Comparison of ENCODE assay signal across 18 cellular contexts in genomic region chr3:133213942-133214341, GRCh38.
A peak's percentile ranks its signal among the peaks of the same experiment; 100 is the strongest.
DNase-seq lines count a peak whose midpoint lies in the region; ATAC-seq and TF ChIP-seq lines count a peak whose summit lies in the region.
"Had no signal": no experiment of that assay in that cellular context is flagged by ENCODE, and none has a peak within 500 bp of the region (broad histone marks: within the 10 kb centered on the region; RNA-seq: fewer than 3 reads in every experiment).

No MANE protein-coding gene starts in this region.

- H3K4me3 ChIP-seq in heart left ventricle (no peak overlapping the region), right atrium auricular region (no peak overlapping the region), left ventricle myocardium inferior (no peak overlapping the region), thyroid gland (replicated peaks in 1 of 3) (no peak overlapping the region), psoas muscle (no peak overlapping the region)
- H3K4me3 ChIP-seq: GM12878 had no signal

- peaks cover 0 to 24% (median 9%) of the 10 kb centered on the region in 12 donors for H3K9me3 ChIP-seq in heart left ventricle
- peaks cover 0 to 20% of the 10 kb centered on the region in 2 donors for H3K9me3 ChIP-seq in right atrium auricular region
- H3K9me3 ChIP-seq in left ventricle myocardium inferior (replicated peaks) = peaks cover 28% of the 10 kb centered on the region
- H3K9me3 ChIP-seq in thyroid gland = no peaks in the 10 kb centered on the region
- H3K9me3 ChIP-seq in psoas muscle = peaks cover 3% of the 10 kb centered on the region

- intact Hi-C loops in heart left ventricle (cut with DNase I) = no loop called here
- intact Hi-C loops in left ventricle myocardium inferior (cut with micrococcal nuclease) = no loop called here
- intact Hi-C loops in thyroid gland (cut with DNase I) = no loop called here
- intact Hi-C loops in psoas muscle (cut with DNase I) = no loop called here

- H3K27me3 ChIP-seq in heart left ventricle = no peaks in the 10 kb centered on the region
- H3K27me3 ChIP-seq in right atrium auricular region = no peaks in the 10 kb centered on the region
- no peaks in the 10 kb centered on the region for H3K27me3 ChIP-seq in left ventricle myocardium inferior (ENCODE audit: low read depth)
- H3K27me3 ChIP-seq in thyroid gland = no peaks in the 10 kb centered on the region
- no peaks in the 10 kb centered on the region for H3K27me3 ChIP-seq in psoas muscle (ENCODE audit: insufficient read depth in 3 of 3, low read length in 2 of 3)

- H3K27ac ChIP-seq in heart left ventricle (no peak overlapping the region), right atrium auricular region (no peak overlapping the region), left ventricle myocardium inferior (replicated peaks) (no peak overlapping the region), thyroid gland (no peak overlapping the region), psoas muscle (no peak overlapping the region)
- H3K27ac ChIP-seq: 22Rv1 had no signal

- TF ChIP-seq POLR2A in heart left ventricle (IDR thresholded peaks at IDR 0.05) (no peak), thyroid gland (IDR thresholded peaks at IDR 0.05) (no peak)

- no peak for TF ChIP-seq CTCF in heart left ventricle (IDR thresholded peaks at IDR 0.05)
- no peak for TF ChIP-seq CTCF in right atrium auricular region (IDR thresholded peaks at IDR 0.05)
- TF ChIP-seq CTCF in left ventricle myocardium inferior (IDR thresholded peaks at IDR 0.05; ENCODE audit: borderline replicate concordance) = no peak
- TF ChIP-seq CTCF in thyroid gland (IDR thresholded peaks at IDR 0.05) = no peak
- TF ChIP-seq CTCF in psoas muscle (IDR thresholded peaks at IDR 0.05) = no peak

- H3K4me1 ChIP-seq in heart left ventricle = peaks cover 0 to 15% (median 6%) of the 10 kb centered on the region in 12 donors
- no peaks in the 10 kb centered on the region for H3K4me1 ChIP-seq in right atrium auricular region
- H3K4me1 ChIP-seq in left ventricle myocardium inferior = peaks cover 10% of the 10 kb centered on the region
- peaks cover 10 to 23% of the 10 kb centered on the region in 2 donors for H3K4me1 ChIP-seq in thyroid gland
- H3K4me1 ChIP-seq in psoas muscle = no peaks in the 10 kb centered on the region

- H3K36me3 ChIP-seq in heart left ventricle (no peaks in the 10 kb centered on the region), right atrium auricular region (no peaks in the 10 kb centered on the region), left ventricle myocardium inferior (no peaks in the 10 kb centered on the region), thyroid gland (no peaks in the 10 kb centered on the region), psoas muscle (ENCODE audit: insufficient read depth in 1 of 2, low read depth in 1 of 2) (no peaks in the 10 kb centered on the region)

- DNase-seq in DMS 273 (lab: John Stamatoyannopoulos, UW; ENCODE audit: unreplicated experiment) (peak; percentile 10), DMS 273 treated with DMSO at 0.1 percent for 48 hours (lab: John Stamatoyannopoulos, UW) (no peak), heart left ventricle (peak in 4 of 5 donors; percentile 7 to 42 (median 21)), right atrium auricular region (ENCODE audit: low spot score) (no peak), left ventricle myocardium inferior (peak; percentile 20), thyroid gland (peak; percentile 95 to 96), psoas muscle (no peak)
- DNase-seq: AML-193; C1 segment of cervical spinal cord; CD8-positive, alpha-beta T cell; DND-41; Kasumi-1; NCI-H1694; NCI-H748 treated with DMSO at 0.1 percent for 48 hours; SHP77 had no signal

- 52 to 66% (median 54%) methylated on average over 2 of the region's 2 CpGs for WGBS in heart left ventricle, 4 donors
- 30 to 35% methylated on average over 2 of the region's 2 CpGs for WGBS in thyroid gland, 2 donors
- 69 to 82% (median 76%) methylated on average over 2 of the region's 2 CpGs for WGBS in psoas muscle, 3 donors

- ATAC-seq in heart left ventricle = no peak
- no peak for ATAC-seq in psoas muscle
- ATAC-seq in HG03280 (IDR thresholded peaks at IDR 0.05; ENCODE audit: unreplicated experiment) = no peak
- ATAC-seq: CD8-positive, alpha-beta T cell; GM12878 had no signal

Comparison
In these comparisons a context has a peak if more than half of its experiments do, and no peak if none do; other contexts are left out.
1. DNase-seq: peak in DMS 273 (single experiment), heart left ventricle (4 of 5), left ventricle myocardium inferior (single experiment) and thyroid gland (2 of 2); none in DMS 273 treated with DMSO at 0.1 percent for 48 hours (single experiment), right atrium auricular region (single experiment) and psoas muscle (0 of 2).